16 cellular contexts compared by ENCODE assay signal in the genomic region with DNA sequence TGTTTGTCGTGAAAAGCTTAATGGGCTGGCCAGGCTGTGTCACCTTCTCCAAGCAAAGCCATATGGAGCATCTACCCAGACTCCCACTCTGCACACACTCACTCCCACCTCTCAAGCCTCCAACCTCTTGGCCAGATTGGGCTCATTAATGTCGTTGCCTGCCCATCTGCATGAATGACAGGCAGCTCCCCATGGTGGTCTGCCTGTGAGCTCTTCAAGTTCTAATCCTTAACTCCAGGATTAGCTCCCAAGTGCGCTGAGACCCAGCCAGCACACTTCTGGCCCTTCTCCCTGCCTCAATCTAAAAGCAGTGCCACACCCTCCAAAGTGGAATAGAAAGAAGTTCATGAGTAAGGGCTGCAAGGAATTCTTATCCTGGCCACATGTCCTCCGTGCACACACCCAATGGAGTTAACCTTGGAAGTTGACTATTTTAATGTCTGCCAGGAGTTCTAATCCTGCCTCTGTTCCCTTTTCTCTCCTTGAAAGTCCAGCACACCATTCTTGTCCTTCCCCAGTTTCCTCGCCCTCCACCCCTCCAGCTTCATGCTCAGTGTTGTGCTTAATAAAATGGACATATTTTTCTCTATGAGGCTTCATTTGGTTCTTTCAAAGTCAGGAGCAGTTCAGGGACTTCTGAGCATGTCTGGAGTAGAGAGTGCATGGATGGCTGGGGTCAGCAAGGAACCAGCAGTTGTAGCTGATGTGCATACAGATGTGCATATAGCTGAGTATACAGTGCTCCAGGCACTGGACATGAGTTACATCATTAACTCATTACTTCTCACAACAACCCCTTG. TPM values are rescaled to one million over a fixed set of nuclear protein-coding genes. Genes with fewer than 3 reads are reported as not detected.
DNase-seq lines count a peak whose midpoint lies in the region; ATAC-seq and TF ChIP-seq lines count a peak whose summit lies in the region.
"Had no signal": no experiment of that assay in that cellular context is flagged by ENCODE, and none has a peak within 500 bp of the region (broad histone marks: within the 10 kb centered on the region; RNA-seq: fewer than 3 reads in every experiment).

No MANE protein-coding gene starts in this region.

- no peaks in the 10 kb centered on the region for H3F3A ChIP-seq in GM23248 (ENCODE audit: insufficient read depth)

- ATAC-seq in esophagus mucosa = peak; percentile 18
- ATAC-seq in SK-N-SH treated with all-trans-retinoic acid at 6 μM for 48 hours = no peak
- ATAC-seq in GM21576 (IDR thresholded peaks at IDR 0.05; ENCODE audit: unreplicated experiment) = no peak
- ATAC-seq: Right ventricle myocardium inferior had no signal

- no peaks in the 10 kb centered on the region for H3K79me2 ChIP-seq in GM23248 (ENCODE audit: insufficient read depth)

- H3K9me3 ChIP-seq in GM23248 (ENCODE audit: low read depth) = no peaks in the 10 kb centered on the region
- H3K9me3 ChIP-seq in MG63 = no peaks in the 10 kb centered on the region
- H3K9me3 ChIP-seq: HAP-1 had no signal

- H4K20me1 ChIP-seq in GM23248 (ENCODE audit: insufficient read depth) = no peaks in the 10 kb centered on the region

- 0 out of 2 replicates have a peak, but pooled peaks cover 4% of the 10 kb centered on the region for H3K27me3 ChIP-seq in GM23248 (replicated peaks; ENCODE audit: insufficient read depth)
- no peaks in the 10 kb centered on the region for H3K27me3 ChIP-seq in MG63

- no peaks in the 10 kb centered on the region for H3K4me1 ChIP-seq in GM23248 (ENCODE audit: insufficient read depth)
- H3K4me1 ChIP-seq: HAP-1 had no signal

- peak; percentile 17 for DNase-seq in GM23248
- peak; percentile 93 for DNase-seq in NCI-H82 treated with DMSO at 0.1 percent for 48 hours (lab: John Stamatoyannopoulos, UW; ENCODE audit: unreplicated experiment)
- DNase-seq in retina = peak; percentile 12
- DNase-seq in MG63 = no peak
- DNase-seq: ACHN, COR-L47, NCI-H1417 treated with DMSO at 0.1 percent for 48 hours, NCI-H1930, NCI-H2171, NCI-H446, NCI-H774 had no signal

- no peaks in the 10 kb centered on the region for H3K36me3 ChIP-seq in GM23248 (ENCODE audit: low read depth)
- no peaks in the 10 kb centered on the region for H3K36me3 ChIP-seq in MG63
- H3K36me3 ChIP-seq: HAP-1 had no signal

- in situ Hi-C loops in GM23248 (cut with MboI) = no loop called here

- no peak overlapping the region for H3K4me2 ChIP-seq in GM23248 (ENCODE audit: unreplicated experiment)

- no peak overlapping the region for H3K9ac ChIP-seq in GM23248

- no peak overlapping the region for H3K4me3 ChIP-seq in GM23248
- H3K4me3 ChIP-seq in MG63 = no peak overlapping the region
- H3K4me3 ChIP-seq: HAP-1 had no signal

- WGBS in GM23248 (ENCODE audit: low coverage in 1 of 2, low lambda C conversion rate in 2 of 2, missing lambda C conversion rate in 2 of 2), 2 experiments = 23 to 26% methylated on average over 4 to 5 of the region's 5 CpGs

- H3K9me2 ChIP-seq in GM23248 (ENCODE audit: insufficient read depth) = no peaks in the 10 kb centered on the region

- H3K27ac ChIP-seq in GM23248 = no peak overlapping the region

- no peak overlapping the region for H2AFZ ChIP-seq in GM23248

TF ChIP-seq in SK-N-SH treated with all-trans-retinoic acid at 6 μM for 48 hours, 23 proteins besides CTCF, POLR2A, EP300 and RAD21:
- TF ChIP-seq SNAI2 (CRISPR knock-in tag; IDR thresholded peaks at IDR 0.05) (no peak), CSDC2 (CRISPR knock-in tag; IDR thresholded peaks at IDR 0.05) (no peak), TOX (CRISPR knock-in tag; IDR thresholded peaks at IDR 0.05; ENCODE audit: borderline replicate concordance) (no peak), ZNF8 (CRISPR knock-in tag; IDR thresholded peaks at IDR 0.05) (no peak), ZNF70 (CRISPR knock-in tag; IDR thresholded peaks at IDR 0.05) (no peak), ZFP3 (CRISPR knock-in tag; IDR thresholded peaks at IDR 0.05) (no peak), ESRRG (CRISPR knock-in tag; IDR thresholded peaks at IDR 0.05) (no peak), TCF4 (CRISPR knock-in tag; IDR thresholded peaks at IDR 0.05; ENCODE audit: borderline replicate concordance) (no peak), PPARA (CRISPR knock-in tag; IDR thresholded peaks at IDR 0.05; ENCODE audit: borderline replicate concordance) (no peak)
- TF ChIP-seq, protein P1, sequence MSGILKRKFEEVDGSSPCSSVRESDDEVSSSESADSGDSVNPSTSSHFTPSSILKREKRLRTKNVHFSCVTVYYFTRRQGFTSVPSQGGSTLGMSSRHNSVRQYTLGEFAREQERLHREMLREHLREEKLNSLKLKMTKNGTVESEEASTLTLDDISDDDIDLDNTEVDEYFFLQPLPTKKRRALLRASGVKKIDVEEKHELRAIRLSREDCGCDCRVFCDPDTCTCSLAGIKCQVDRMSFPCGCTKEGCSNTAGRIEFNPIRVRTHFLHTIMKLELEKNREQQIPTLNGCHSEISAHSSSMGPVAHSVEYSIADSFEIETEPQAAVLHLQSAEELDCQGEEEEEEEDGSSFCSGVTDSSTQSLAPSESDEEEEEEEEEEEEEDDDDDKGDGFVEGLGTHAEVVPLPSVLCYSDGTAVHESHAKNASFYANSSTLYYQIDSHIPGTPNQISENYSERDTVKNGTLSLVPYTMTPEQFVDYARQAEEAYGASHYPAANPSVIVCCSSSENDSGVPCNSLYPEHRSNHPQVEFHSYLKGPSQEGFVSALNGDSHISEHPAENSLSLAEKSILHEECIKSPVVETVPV (CRISPR knock-in tag; IDR thresholded peaks at IDR 0.05) = no peak
- TF ChIP-seq, protein P2, sequence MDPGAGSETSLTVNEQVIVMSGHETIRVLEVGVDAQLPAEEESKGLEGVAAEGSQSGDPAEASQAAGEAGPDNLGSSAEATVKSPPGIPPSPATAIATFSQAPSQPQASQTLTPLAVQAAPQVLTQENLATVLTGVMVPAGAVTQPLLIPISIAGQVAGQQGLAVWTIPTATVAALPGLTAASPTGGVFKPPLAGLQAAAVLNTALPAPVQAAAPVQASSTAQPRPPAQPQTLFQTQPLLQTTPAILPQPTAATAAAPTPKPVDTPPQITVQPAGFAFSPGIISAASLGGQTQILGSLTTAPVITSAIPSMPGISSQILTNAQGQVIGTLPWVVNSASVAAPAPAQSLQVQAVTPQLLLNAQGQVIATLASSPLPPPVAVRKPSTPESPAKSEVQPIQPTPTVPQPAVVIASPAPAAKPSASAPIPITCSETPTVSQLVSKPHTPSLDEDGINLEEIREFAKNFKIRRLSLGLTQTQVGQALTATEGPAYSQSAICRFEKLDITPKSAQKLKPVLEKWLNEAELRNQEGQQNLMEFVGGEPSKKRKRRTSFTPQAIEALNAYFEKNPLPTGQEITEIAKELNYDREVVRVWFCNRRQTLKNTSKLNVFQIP (CRISPR knock-in tag; IDR thresholded peaks at IDR 0.05; ENCODE audit: borderline replicate concordance, low read depth) = no peak
- TF ChIP-seq, protein P3, sequence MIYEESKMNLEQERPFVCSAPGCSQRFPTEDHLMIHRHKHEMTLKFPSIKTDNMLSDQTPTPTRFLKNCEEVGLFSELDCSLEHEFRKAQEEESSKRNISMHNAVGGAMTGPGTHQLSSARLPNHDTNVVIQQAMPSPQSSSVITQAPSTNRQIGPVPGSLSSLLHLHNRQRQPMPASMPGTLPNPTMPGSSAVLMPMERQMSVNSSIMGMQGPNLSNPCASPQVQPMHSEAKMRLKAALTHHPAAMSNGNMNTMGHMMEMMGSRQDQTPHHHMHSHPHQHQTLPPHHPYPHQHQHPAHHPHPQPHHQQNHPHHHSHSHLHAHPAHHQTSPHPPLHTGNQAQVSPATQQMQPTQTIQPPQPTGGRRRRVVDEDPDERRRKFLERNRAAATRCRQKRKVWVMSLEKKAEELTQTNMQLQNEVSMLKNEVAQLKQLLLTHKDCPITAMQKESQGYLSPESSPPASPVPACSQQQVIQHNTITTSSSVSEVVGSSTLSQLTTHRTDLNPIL (CRISPR knock-in tag; IDR thresholded peaks at IDR 0.05; ENCODE audit: low read depth) = no peak
- TF ChIP-seq, protein P4, sequence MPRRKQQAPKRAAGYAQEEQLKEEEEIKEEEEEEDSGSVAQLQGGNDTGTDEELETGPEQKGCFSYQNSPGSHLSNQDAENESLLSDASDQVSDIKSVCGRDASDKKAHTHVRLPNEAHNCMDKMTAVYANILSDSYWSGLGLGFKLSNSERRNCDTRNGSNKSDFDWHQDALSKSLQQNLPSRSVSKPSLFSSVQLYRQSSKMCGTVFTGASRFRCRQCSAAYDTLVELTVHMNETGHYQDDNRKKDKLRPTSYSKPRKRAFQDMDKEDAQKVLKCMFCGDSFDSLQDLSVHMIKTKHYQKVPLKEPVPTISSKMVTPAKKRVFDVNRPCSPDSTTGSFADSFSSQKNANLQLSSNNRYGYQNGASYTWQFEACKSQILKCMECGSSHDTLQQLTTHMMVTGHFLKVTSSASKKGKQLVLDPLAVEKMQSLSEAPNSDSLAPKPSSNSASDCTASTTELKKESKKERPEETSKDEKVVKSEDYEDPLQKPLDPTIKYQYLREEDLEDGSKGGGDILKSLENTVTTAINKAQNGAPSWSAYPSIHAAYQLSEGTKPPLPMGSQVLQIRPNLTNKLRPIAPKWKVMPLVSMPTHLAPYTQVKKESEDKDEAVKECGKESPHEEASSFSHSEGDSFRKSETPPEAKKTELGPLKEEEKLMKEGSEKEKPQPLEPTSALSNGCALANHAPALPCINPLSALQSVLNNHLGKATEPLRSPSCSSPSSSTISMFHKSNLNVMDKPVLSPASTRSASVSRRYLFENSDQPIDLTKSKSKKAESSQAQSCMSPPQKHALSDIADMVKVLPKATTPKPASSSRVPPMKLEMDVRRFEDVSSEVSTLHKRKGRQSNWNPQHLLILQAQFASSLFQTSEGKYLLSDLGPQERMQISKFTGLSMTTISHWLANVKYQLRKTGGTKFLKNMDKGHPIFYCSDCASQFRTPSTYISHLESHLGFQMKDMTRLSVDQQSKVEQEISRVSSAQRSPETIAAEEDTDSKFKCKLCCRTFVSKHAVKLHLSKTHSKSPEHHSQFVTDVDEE (CRISPR knock-in tag; IDR thresholded peaks at IDR 0.05) = no peak
TF ChIP-seq in SK-N-SH treated with all-trans-retinoic acid at 6 μM for 48 hours: peak in this region for 0.

RNA-seq across cellular contexts. Expression of a gene that starts 30.0 kb away (rescaled TPM):
- total RNA-seq in GM23248 (2014; rRNA removed; shearing (Covaris generic)) = 0.11 TPM in 1 of 2 replicates, not detected in the other
- 0.24 TPM in 1 of 2 replicates, not detected in the other for polyA plus RNA-seq in GM23248 (2016; fragmentation: Nextera tagmentation; extraction: Ambion mirVana)
- total RNA-seq in esophagus mucosa = not detected
- not detected in 2 replicates for total RNA-seq in MG63 (2014; rRNA removed; shearing (Covaris generic); ENCODE audit: low replicate concordance)
- total RNA-seq: Right ventricle myocardium inferior had no signal

RNA-seq across cellular contexts. Expression of a gene that starts 38.7 kb away (rescaled TPM):
- total RNA-seq in GM23248 (2014; rRNA removed; shearing (Covaris generic)) = 6.8 and 8.1 TPM in 2 replicates
- polyA plus RNA-seq in GM23248 (2016; fragmentation: Nextera tagmentation; extraction: Ambion mirVana) = 2.5 and 3.0 TPM in 2 replicates
- total RNA-seq in esophagus mucosa = 76.7 TPM
- total RNA-seq in MG63 (2014; rRNA removed; shearing (Covaris generic); ENCODE audit: low replicate concordance) = 1.5 and 4.7 TPM in 2 replicates
